12 cellular contexts compared by ENCODE assay signal in the genomic region with DNA sequence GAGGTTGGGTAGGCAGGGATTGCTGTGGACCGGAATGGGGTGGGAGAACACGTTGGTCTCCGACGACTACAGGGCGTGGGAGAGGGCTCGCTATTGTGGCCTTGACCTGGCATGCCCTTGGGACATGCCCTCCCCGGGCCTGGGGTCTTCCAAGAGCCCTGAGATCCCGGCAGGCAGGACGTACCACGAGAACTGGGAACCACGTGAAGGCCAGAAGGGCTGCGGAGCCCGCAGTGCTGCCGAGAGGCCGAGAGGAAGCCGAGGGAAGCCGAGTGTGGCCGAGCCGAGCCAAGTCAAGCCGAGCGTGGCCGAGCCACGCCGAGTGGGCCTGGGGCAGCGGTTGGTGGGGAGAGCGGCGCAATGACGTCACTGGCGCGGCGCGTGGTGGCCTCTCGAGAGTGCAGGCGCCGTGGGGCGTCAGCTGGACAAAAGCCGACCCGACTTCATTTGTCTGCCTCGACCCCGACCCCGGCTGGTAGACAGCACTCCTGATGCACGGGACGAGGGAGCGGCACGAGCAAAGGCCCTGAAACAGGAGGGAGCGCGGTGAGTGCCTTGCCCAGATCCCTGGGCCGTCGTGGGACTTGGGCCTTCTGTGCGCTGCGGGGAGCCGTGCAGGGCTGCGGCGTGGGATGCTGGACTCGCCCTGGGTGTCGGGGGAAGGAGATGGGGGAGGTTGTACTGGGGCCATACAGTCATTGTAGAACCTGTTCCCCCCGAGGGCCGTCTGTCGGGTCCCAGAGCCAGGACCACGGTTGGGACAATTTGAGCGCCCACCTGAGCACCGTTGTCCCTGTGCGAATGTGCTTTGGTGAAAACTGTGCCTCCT.
DNase-seq lines count a peak whose midpoint lies in the region; ATAC-seq and TF ChIP-seq lines count a peak whose summit lies in the region.
"Had no signal": no experiment of that assay in that cellular context is flagged by ENCODE, and none has a peak within 500 bp of the region (broad histone marks: within the 10 kb centered on the region; RNA-seq: fewer than 3 reads in every experiment).

No MANE protein-coding gene starts in this region.

- H3K36me3 Mint-ChIP-seq in dendritic cell treated with granulocyte-macrophage colony-stimulating factor and Interleukin-4, amounts not matched to agents 40 ng/mL and 50 ng/mL, for 4 days (ENCODE audit: low read depth), result peaks cover 29% of the 10 kb centered on the region
- H3K36me3 Mint-ChIP-seq: mesothelial cell of epicardium had no signal

- peak overlapping the region; percentile 57 for H3K4me3 ChIP-seq in GM12865 (ENCODE audit: low read depth, low read length)
- H3K4me3 ChIP-seq: gastroesophageal sphincter, ovary, thoracic aorta had no signal

- H3K4me1 Mint-ChIP-seq in dendritic cell treated with granulocyte-macrophage colony-stimulating factor and Interleukin-4, amounts not matched to agents 40 ng/mL and 50 ng/mL, for 4 days (ENCODE audit: low read depth), result peaks cover 46% of the 10 kb centered on the region

- intact Hi-C loops in dendritic cell treated with granulocyte-macrophage colony-stimulating factor and Interleukin-4, amounts not matched to agents 40 ng/mL and 50 ng/mL, for 4 days (cut with micrococcal nuclease), result loop anchor here (5.0 to 10.0 kb wide), 2 partner anchors 67 to 115 kb away; no protein-coding TSS in a partner anchor

- peak; percentile 45 for ATAC-seq in HG03280 (IDR thresholded peaks at IDR 0.05; ENCODE audit: unreplicated experiment)
- ATAC-seq in GM18520 (IDR thresholded peaks at IDR 0.05; ENCODE audit: unreplicated experiment), result no peak
- ATAC-seq: gastroesophageal sphincter had no signal

- peaks cover 3% of the 10 kb centered on the region for H3K27me3 Mint-ChIP-seq in dendritic cell treated with granulocyte-macrophage colony-stimulating factor and Interleukin-4, amounts not matched to agents 40 ng/mL and 50 ng/mL, for 4 days

- no peak overlapping the region for H3K4me3 Mint-ChIP-seq in dendritic cell treated with granulocyte-macrophage colony-stimulating factor and Interleukin-4, amounts not matched to agents 40 ng/mL and 50 ng/mL, for 4 days
- H3K4me3 Mint-ChIP-seq: mesothelial cell of epicardium had no signal

- H3K9me3 Mint-ChIP-seq in dendritic cell treated with granulocyte-macrophage colony-stimulating factor and Interleukin-4, amounts not matched to agents 40 ng/mL and 50 ng/mL, for 4 days, result no peaks in the 10 kb centered on the region
- H3K9me3 Mint-ChIP-seq: mesothelial cell of epicardium had no signal

- peak; percentile 92 for DNase-seq in GM12865 (ENCODE audit: low read depth)
- DNase-seq in NCI-H69 (lab: John Stamatoyannopoulos, UW), result no peak
- no peak for DNase-seq in ACHN
- DNase-seq: effector memory CD4-positive, alpha-beta T cell; ovary; SHP77 had no signal

- in situ Hi-C loops in ACHN (cut with HindIII; ENCODE audit: low pct_ligation_motif_present, low pct_unique_long_range_greater_than_20kb, low sequenced_read_pairs), result no loop called here

- peak overlapping the region; percentile 55 for H3K27ac Mint-ChIP-seq in dendritic cell treated with granulocyte-macrophage colony-stimulating factor and Interleukin-4, amounts not matched to agents 40 ng/mL and 50 ng/mL, for 4 days
- H3K27ac Mint-ChIP-seq: mesothelial cell of epicardium had no signal

- TF ChIP-seq CTCF in GM12865 (IDR thresholded peaks at IDR 0.05; ENCODE audit: insufficient read depth, low read depth, low read length, missing control alignments), result no peak
